In genomic region chr4:147539959-147540358, GRCh38 we compare ENCODE assay signal across 1 cellular context.
TF ChIP-seq lines count a peak whose summit lies in the region.

No MANE protein-coding gene starts in this region.

TF ChIP-seq in SK-N-SH treated with all-trans-retinoic acid at 6 μM for 48 hours, 23 proteins besides CTCF, POLR2A, EP300 and RAD21 (continued from another document):
- TF ChIP-seq TCF4 (CRISPR knock-in tag; IDR thresholded peaks at IDR 0.05; ENCODE audit: borderline replicate concordance) (no peak), GLIS3 (CRISPR knock-in tag; IDR thresholded peaks at IDR 0.05) (no peak), ZFP30 (CRISPR knock-in tag; IDR thresholded peaks at IDR 0.05) (no peak), TOX (CRISPR knock-in tag; IDR thresholded peaks at IDR 0.05; ENCODE audit: borderline replicate concordance) (no peak), OSR1 (CRISPR knock-in tag; IDR thresholded peaks at IDR 0.05) (no peak), ZNF70 (CRISPR knock-in tag; IDR thresholded peaks at IDR 0.05) (no peak), ZFP3 (CRISPR knock-in tag; IDR thresholded peaks at IDR 0.05) (no peak), PPARA (CRISPR knock-in tag; IDR thresholded peaks at IDR 0.05; ENCODE audit: borderline replicate concordance) (no peak), CSDC2 (CRISPR knock-in tag; IDR thresholded peaks at IDR 0.05) (no peak)
